ENCODE assay signal across 8 cellular contexts in genomic region chr6:110877154-110877564, GRCh38. TPM values are rescaled to one million over a fixed set of nuclear protein-coding genes. Genes with fewer than 3 reads are reported as not detected.
A peak's percentile ranks its signal among the peaks of the same experiment; 100 is the strongest.
DNase-seq lines count a peak whose midpoint lies in the region; ATAC-seq and TF ChIP-seq lines count a peak whose summit lies in the region.

No MANE protein-coding gene starts in this region.

- H3K27ac Mint-ChIP-seq in GM23338 = no peak overlapping the region; the same call in 1 of the 2 replicates

- peaks cover 41% of the 10 kb centered on the region for H3K4me1 Mint-ChIP-seq in GM23338

- H3K27me3 ChIP-seq in GM23338 (ENCODE audit: insufficient read depth) (no peaks in the 10 kb centered on the region), gastrocnemius medialis (no peaks in the 10 kb centered on the region)

- peak overlapping the region; percentile 91 for H3K9ac ChIP-seq in SK-N-MC (ENCODE audit: insufficient read length)

- H3K36me3 ChIP-seq in GM23338 (ENCODE audit: insufficient read depth) (no peaks in the 10 kb centered on the region), SK-N-MC (ENCODE audit: insufficient read depth, low read length) (peaks cover 9% of the 10 kb centered on the region; the same call in 1 of the 2 replicates), gastrocnemius medialis (no peaks in the 10 kb centered on the region)

- no peak overlapping the region for H2AFZ ChIP-seq in GM23338

- peaks cover 4% of the 10 kb centered on the region; the same call in 2 of the 3 replicates for H3K9me3 Mint-ChIP-seq in GM23338

- H3K4me2 ChIP-seq in GM23338 = peak overlapping the region; percentile 83

- H3K27me3 Mint-ChIP-seq in GM23338 (ENCODE audit: insufficient read depth, low read depth, poor library complexity) = peaks cover 14% of the 10 kb centered on the region

- peaks cover 42% of the 10 kb centered on the region for H3K4me1 ChIP-seq in GM23338 (ENCODE audit: insufficient read depth)
- H3K4me1 ChIP-seq in gastrocnemius medialis = peaks cover 47 to 54% of the 10 kb centered on the region in 2 donors

- H3K27ac ChIP-seq in GM23338 (ENCODE audit: low read depth) (peak overlapping the region; percentile 0), SK-N-MC (peak overlapping the region; percentile 91), gastrocnemius medialis (peak overlapping the region; percentile 92 to 97 (median 96))

- intact Hi-C loops in gastrocnemius medialis (cut with DNase I; ENCODE audit: low total_unique reads) = loop anchor here (5.0 to 10.0 kb wide), 2 partner anchors 608 to 995 kb away; partner anchors contain the start of genes FYN and REV3L
- intact Hi-C loops in lower leg skin (cut with DNase I; ENCODE audit: low total_unique reads) = loop anchor here (10.0 kb wide), 1 partner anchor 62 kb away; the partner anchor contains the start of gene CDK19

- H4K20me1 ChIP-seq in GM23338 (replicated peaks; ENCODE audit: insufficient read depth) = peaks cover 51% of the 10 kb centered on the region

- TF ChIP-seq CTCF in GM23338 (conservative IDR thresholded peaks at IDR 0.05; ENCODE audit: low read depth in 2 of 2) (no peak), fibroblast of pulmonary artery (IDR thresholded peaks at IDR 0.05; ENCODE audit: low read length, missing control alignments) (no peak), gastrocnemius medialis (IDR thresholded peaks at IDR 0.05 in 4 of 5, conservative IDR thresholded peaks at IDR 0.05 in 1 of 5) (no peak), GM13976 (IDR thresholded peaks at IDR 0.05; ENCODE audit: borderline replicate concordance, control extremely low read depth, extremely low read depth, insufficient read depth, missing control alignments) (no peak), lower leg skin (IDR thresholded peaks at IDR 0.05) (no peak)

- H3K79me2 ChIP-seq in GM23338 (replicated peaks; ENCODE audit: insufficient read depth) = peaks cover 91% of the 10 kb centered on the region

- H3K4me3 ChIP-seq in GM23338 (peak overlapping the region; percentile 80), SK-N-MC (peak overlapping the region; percentile 93), fibroblast of pulmonary artery (replicated peaks; ENCODE audit: low read depth, low read length) (peak overlapping the region; percentile 91), gastrocnemius medialis (peak overlapping the region; percentile 75 to 94 (median 82)), lower leg skin (ENCODE audit: low read depth, poor library complexity, severe bottlenecking) (no peak overlapping the region)

- H3K4me3 Mint-ChIP-seq in GM23338 = peak overlapping the region; percentile 96

- peaks cover 23% of the 10 kb centered on the region for H3K36me3 Mint-ChIP-seq in GM23338 (ENCODE audit: low read depth)

- H3K9me2 ChIP-seq in GM23338 (ENCODE audit: insufficient read depth) = no peaks in the 10 kb centered on the region

- no peaks in the 10 kb centered on the region; the same call in 1 of the 2 replicates for H3F3A ChIP-seq in GM23338 (replicated peaks; ENCODE audit: low read depth)

- ATAC-seq in GM23338 = no peak
- no peak for ATAC-seq in gastrocnemius medialis
- ATAC-seq in HG02623 (IDR thresholded peaks at IDR 0.05; ENCODE audit: unreplicated experiment) = no peak

- WGBS in lower leg skin, 2 donors = 56 to 58% methylated on average over 8 of the region's 8 CpGs

- TF ChIP-seq POLR2A in gastrocnemius medialis (IDR thresholded peaks at IDR 0.05) = no peak
- no peak for TF ChIP-seq POLR2A in lower leg skin (IDR thresholded peaks at IDR 0.05)

- no peak for DNase-seq in GM23338 (ENCODE audit: low spot score)
- DNase-seq in SK-N-MC (ENCODE audit: low read depth, low spot score) = no peak
- DNase-seq in fibroblast of pulmonary artery (ENCODE audit: low read depth) = no peak
- no peak for DNase-seq in gastrocnemius medialis
- DNase-seq in GM13976 (ENCODE audit: low spot score) = no peak
- no peak for DNase-seq in UCSD-AML1 (lab: John Stamatoyannopoulos, UW; ENCODE audit: unreplicated experiment)
- DNase-seq in lower leg skin (ENCODE audit: low spot score in 2 of 2) = no peak

- in situ Hi-C loops in gastrocnemius medialis (cut with MboI; ENCODE audit: low sequenced_read_pairs in 4 of 4) (loop anchor here in 3 of 4 donors (5.0 to 10.0 kb wide), 3 partner anchors 62 to 195 kb away; partner anchors contain the start of genes CDK19 (in 2 of the 3) and GTF3C6 (in 1 of the 3)), GM13976 (cut with MboI; ENCODE audit: low sequenced_read_pairs, unreplicated experiment) (loop anchor here (10.0 kb wide), 1 partner anchor 192 kb away; no protein-coding TSS in a partner anchor)

- H3K9me3 ChIP-seq in SK-N-MC (ENCODE audit: low read depth, low read length) = no peaks in the 10 kb centered on the region
- no peaks in the 10 kb centered on the region for H3K9me3 ChIP-seq in gastrocnemius medialis

TF ChIP-seq in GM23338, 12 proteins besides CTCF, POLR2A, EP300 and RAD21:
- no peak for TF ChIP-seq REST (IDR thresholded peaks at IDR 0.05; ENCODE audit: unreplicated experiment)
- TF ChIP-seq EZH2 (IDR thresholded peaks at IDR 0.05; ENCODE audit: low read depth, unreplicated experiment) = no peak
TF ChIP-seq in GM23338: peak in this region for 0.

RNA-seq across cellular contexts. Expression of gene AMD1, which starts 2.6 kb away (rescaled TPM):
- total RNA-seq in GM23338 (2014; rRNA removed; shearing (Covaris generic)) = 243 and 296 TPM in 2 replicates
- 127 and 136 TPM in 2 replicates for polyA plus RNA-seq in GM23338 (2016; fragmentation: Nextera tagmentation; extraction: Ambion mirVana)
- total RNA-seq in gastrocnemius medialis = 10 to 100 TPM; 33.5 to 57.1 (median 45.1) TPM
- 10 to 100 TPM; 36.3 to 49.8 (median 40.4) TPM for total RNA-seq in lower leg skin

Comparison
In these comparisons a context has a peak if more than half of its experiments do, and no peak if none do; other contexts are left out.
1. H3K27ac ChIP-seq: peak in every context shown above with its lines; median percentile 96 in gastrocnemius medialis; 91 in SK-N-MC; 0 in GM23338.